21 cellular contexts compared by ENCODE assay signal in the genomic region with DNA sequence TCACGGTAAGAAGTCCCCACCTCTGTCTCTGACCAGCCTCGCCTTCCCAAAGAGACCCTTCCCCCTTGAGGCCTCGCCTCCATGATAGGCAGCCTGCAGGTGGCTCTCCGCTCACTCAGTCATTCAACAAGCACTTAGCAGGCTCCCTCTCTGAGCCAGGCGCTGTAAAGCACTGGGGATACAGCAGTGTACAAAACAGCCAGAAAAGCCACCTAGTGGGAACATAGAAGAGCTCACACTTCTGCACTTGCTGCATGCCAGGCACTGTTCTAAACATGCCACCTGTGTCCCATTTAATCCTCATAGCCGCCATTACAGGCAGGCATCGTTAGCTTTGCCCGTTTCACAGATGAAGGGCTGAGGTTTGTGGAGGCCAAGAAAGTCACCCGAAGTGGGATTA. TPM values are rescaled to one million over a fixed set of nuclear protein-coding genes. Genes with fewer than 3 reads are reported as not detected.
DNase-seq lines count a peak whose midpoint lies in the region; ATAC-seq and TF ChIP-seq lines count a peak whose summit lies in the region.
"Had no signal": no experiment of that assay in that cellular context is flagged by ENCODE, and none has a peak within 500 bp of the region (broad histone marks: within the 10 kb centered on the region; RNA-seq: fewer than 3 reads in every experiment).

No MANE protein-coding gene starts in this region.

- peaks cover 5% of the 10 kb centered on the region for H3K4me1 Mint-ChIP-seq in stimulated activated memory B cell treated with anti-CD40 and anti-IgM and Interleukin-4, amounts not matched to agents 10 μg/mL and 1 μg/mL and 100 μg/mL, for 72 hours
- H3K4me1 Mint-ChIP-seq: neural crest cell had no signal

- DNase-seq in Right ventricle myocardium inferior (ENCODE audit: missing footprints) (peak; percentile 7), right atrium auricular region (ENCODE audit: low spot score) (no peak), epithelial cell of proximal tubule (ENCODE audit: low read depth) (no peak), MG63 (no peak)
- DNase-seq in activated T-cell treated with anti-CD3 and anti-CD28 coated beads, Interleukin-2, amount 50 U/mL, for 1 hour: no peak
- DNase-seq: activated CD4-positive, alpha-beta T cell treated with anti-CD3 and anti-CD28 coated beads, Interleukin-2, amount 50 U/mL, for 1 hour; activated CD8-positive, alpha-beta memory T cell treated with anti-CD3 and anti-CD28 coated beads, Interleukin-2, amount 50 U/mL, for 48 hours; activated effector memory CD4-positive, alpha-beta T cell treated with anti-CD3 and anti-CD28 coated beads, Interleukin-2, amount 50 U/mL, for 16 hours; HFFc6; left cardiac atrium; mucosa of descending colon; NCI-H187; NCI-H446; NK-92 treated with Interleukin-12 subunit alpha and Interleukin-12 subunit beta, amount 100 ng/mL, for 24 hours; stimulated activated CD4-positive, alpha-beta T cell treated with anti-CD3 and anti-CD28 coated beads, Interleukin-4, amount 100 ng/mL, for 24 hours had no signal

- no peak overlapping the region for H3K9ac ChIP-seq in OCI-LY3 (ENCODE audit: low read length)

- H3K4me1 ChIP-seq in right atrium auricular region (no peaks in the 10 kb centered on the region), OCI-LY3 (ENCODE audit: low read length) (peaks cover 4% of the 10 kb centered on the region; the same call in 1 of the 2 replicates)

- H3K4me3 ChIP-seq in right atrium auricular region (no peak overlapping the region), OCI-LY3 (ENCODE audit: low read length) (no peak overlapping the region), epithelial cell of proximal tubule (ENCODE audit: low read depth, low read length) (no peak overlapping the region), MG63 (no peak overlapping the region)
- H3K4me3 ChIP-seq: mucosa of descending colon had no signal

- H3K36me3 ChIP-seq in right atrium auricular region: peaks cover 6% of the 10 kb centered on the region
- H3K36me3 ChIP-seq in OCI-LY3 (replicated peaks; ENCODE audit: low read depth, low read length): no peaks in the 10 kb centered on the region
- no peaks in the 10 kb centered on the region for H3K36me3 ChIP-seq in MG63

- H3K4me3 Mint-ChIP-seq in stimulated activated memory B cell treated with anti-CD40 and anti-IgM and Interleukin-4, amounts not matched to agents 10 μg/mL and 1 μg/mL and 100 μg/mL, for 72 hours: no peak overlapping the region
- H3K4me3 Mint-ChIP-seq: CD14-positive monocyte; dendritic cell treated with granulocyte-macrophage colony-stimulating factor and Interleukin-4, amounts not matched to agents 40 ng/mL and 50 ng/mL, for 4 days; HFFc6; neural crest cell had no signal

- peaks cover 38% of the 10 kb centered on the region for H3K36me3 Mint-ChIP-seq in stimulated activated memory B cell treated with anti-CD40 and anti-IgM and Interleukin-4, amounts not matched to agents 10 μg/mL and 1 μg/mL and 100 μg/mL, for 72 hours

- TF ChIP-seq CTCF in right atrium auricular region (IDR thresholded peaks at IDR 0.05): no peak
- TF ChIP-seq CTCF in OCI-LY3 (IDR thresholded peaks at IDR 0.05; ENCODE audit: low read depth, low read length): peak; percentile 27
- peak; percentile 20 for TF ChIP-seq CTCF in epithelial cell of proximal tubule (conservative IDR thresholded peaks at IDR 0.05; ENCODE audit: low read depth, low read length)

- no peak overlapping the region for H3K27ac Mint-ChIP-seq in stimulated activated memory B cell treated with anti-CD40 and anti-IgM and Interleukin-4, amounts not matched to agents 10 μg/mL and 1 μg/mL and 100 μg/mL, for 72 hours
- H3K27ac Mint-ChIP-seq: CD14-positive monocyte; dendritic cell treated with granulocyte-macrophage colony-stimulating factor and Interleukin-4, amounts not matched to agents 40 ng/mL and 50 ng/mL, for 4 days; HFFc6 had no signal

- no peaks in the 10 kb centered on the region for H4K20me1 ChIP-seq in OCI-LY3 (ENCODE audit: insufficient read depth, low read length)

- H3K27me3 ChIP-seq in right atrium auricular region (no peaks in the 10 kb centered on the region), OCI-LY3 (ENCODE audit: low read depth, low read length) (no peaks in the 10 kb centered on the region), MG63 (no peaks in the 10 kb centered on the region)

- no peaks in the 10 kb centered on the region for H3K27me3 Mint-ChIP-seq in stimulated activated memory B cell treated with anti-CD40 and anti-IgM and Interleukin-4, amounts not matched to agents 10 μg/mL and 1 μg/mL and 100 μg/mL, for 72 hours
- H3K27me3 Mint-ChIP-seq: dendritic cell treated with granulocyte-macrophage colony-stimulating factor and Interleukin-4, amounts not matched to agents 40 ng/mL and 50 ng/mL, for 4 days had no signal

- no peak overlapping the region for H2AFZ ChIP-seq in OCI-LY3 (ENCODE audit: low read depth, low read length)

- H3K27ac ChIP-seq in right atrium auricular region (no peak overlapping the region), OCI-LY3 (ENCODE audit: low read length) (no peak overlapping the region)

- intact Hi-C loops in Right ventricle myocardium inferior (cut with DNase I): no loop called here

- ATAC-seq in Right ventricle myocardium inferior (no peak), HG03469 (IDR thresholded peaks at IDR 0.05; ENCODE audit: unreplicated experiment) (no peak)
- ATAC-seq in stimulated activated memory B cell treated with anti-CD40 and anti-IgM and Interleukin-4, amounts not matched to agents 10 μg/mL and 1 μg/mL and 100 μg/mL, for 72 hours: no peak
- ATAC-seq: left cardiac atrium, mucosa of descending colon had no signal

- H3K9me3 ChIP-seq in right atrium auricular region: no peaks in the 10 kb centered on the region
- no peaks in the 10 kb centered on the region for H3K9me3 ChIP-seq in OCI-LY3 (ENCODE audit: insufficient read depth, low read length)
- no peaks in the 10 kb centered on the region for H3K9me3 ChIP-seq in MG63
- H3K9me3 ChIP-seq: mucosa of descending colon had no signal

- H3K4me2 ChIP-seq in OCI-LY3 (ENCODE audit: low read length): no peak overlapping the region

- H3K79me2 ChIP-seq in OCI-LY3 (ENCODE audit: low read length): no peaks in the 10 kb centered on the region

- H3K9me3 Mint-ChIP-seq in stimulated activated memory B cell treated with anti-CD40 and anti-IgM and Interleukin-4, amounts not matched to agents 10 μg/mL and 1 μg/mL and 100 μg/mL, for 72 hours: no peaks in the 10 kb centered on the region
- H3K9me3 Mint-ChIP-seq: dendritic cell treated with granulocyte-macrophage colony-stimulating factor and Interleukin-4, amounts not matched to agents 40 ng/mL and 50 ng/mL, for 4 days; HFFc6; neural crest cell had no signal

RNA-seq across cellular contexts. Expression of a gene that starts 20.9 kb away (rescaled TPM):
- total RNA-seq in Right ventricle myocardium inferior (53.3 TPM), right atrium auricular region (10 to 100 TPM; 38.8 to 53.9 TPM), epithelial cell of proximal tubule (67.8 and 88.7 TPM in 2 replicates)
- 33.8 and 41.0 TPM in 2 replicates for total RNA-seq in MG63 (2014; rRNA removed; shearing (Covaris generic); ENCODE audit: low replicate concordance)

RNA-seq across cellular contexts. Expression of a gene that starts 21.5 kb away (rescaled TPM):
- total RNA-seq in Right ventricle myocardium inferior (13.7 TPM), right atrium auricular region (10 to 100 TPM; 10.1 to 17.6 TPM), epithelial cell of proximal tubule (5.8 and 7.3 TPM in 2 replicates)
- total RNA-seq in MG63 (2014; rRNA removed; shearing (Covaris generic); ENCODE audit: low replicate concordance): 4.8 and 5.5 TPM in 2 replicates

RNA-seq across cellular contexts. Expression of a gene that starts 56.0 kb away (rescaled TPM):
- total RNA-seq in Right ventricle myocardium inferior: 12.3 TPM
- 10 to 100 TPM; 11.8 to 12.6 TPM for total RNA-seq in right atrium auricular region
- total RNA-seq in epithelial cell of proximal tubule: 0.43 and 5.1 TPM in 2 replicates
- total RNA-seq in MG63 (2014; rRNA removed; shearing (Covaris generic); ENCODE audit: low replicate concordance): not detected in 2 replicates
- total RNA-seq: HFFc6 had no signal

Comparison
In these comparisons a context has a peak if more than half of its experiments do, and no peak if none do; other contexts are left out.
1. CTCF ChIP-seq: peak in OCI-LY3 (single experiment) and epithelial cell of proximal tubule (single experiment); none in right atrium auricular region (0 of 2).